ENCODE assay signal across 30 cellular contexts in the genomic region with DNA sequence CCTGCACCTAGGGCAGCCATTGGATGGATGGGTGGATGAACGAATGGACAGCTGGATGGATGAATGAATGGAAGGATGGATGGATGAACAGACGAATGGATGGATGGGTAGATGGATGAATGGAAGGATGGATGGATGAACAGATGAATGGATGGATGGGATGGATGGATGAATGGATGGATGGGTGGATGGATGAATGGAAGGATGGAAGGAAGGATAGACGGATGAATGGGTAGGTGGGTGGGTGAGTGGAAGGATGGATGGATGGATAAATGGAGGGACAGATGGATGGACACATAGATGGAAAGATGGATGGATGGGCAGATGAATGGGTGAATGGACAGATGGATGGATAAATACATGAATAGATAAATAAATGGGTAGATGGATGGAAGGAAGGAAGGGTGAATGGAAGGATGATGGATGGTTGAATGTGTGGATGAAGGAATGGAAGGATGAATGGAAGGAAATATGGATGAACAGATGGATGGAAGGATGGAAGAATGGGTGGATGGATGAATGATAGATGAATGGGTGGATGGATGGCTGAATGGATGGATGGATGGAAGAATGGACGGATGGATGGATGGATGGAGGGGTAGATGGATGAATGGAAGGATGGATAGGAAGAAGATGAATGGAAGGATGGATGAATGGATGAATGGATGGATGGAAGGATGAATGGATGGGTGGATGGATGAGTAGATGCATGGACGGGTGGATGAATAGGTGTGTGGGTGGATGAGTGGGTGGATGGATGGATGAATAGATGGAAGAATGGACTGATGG. TPM values are rescaled to one million over a fixed set of nuclear protein-coding genes. Genes with fewer than 3 reads are reported as not detected.
"Had no signal": no experiment of that assay in that cellular context is flagged by ENCODE, and none has a peak within 500 bp of the region (broad histone marks: within the 10 kb centered on the region; RNA-seq: fewer than 3 reads in every experiment).

No MANE protein-coding gene starts in this region.

- H3K27me3 ChIP-seq: heart left ventricle, left lung, ovary, sigmoid colon, stomach, testis, thyroid gland, transverse colon, upper lobe of left lung had no signal

- H3K4me3 Mint-ChIP-seq: immature natural killer cell; naive B cell; natural killer cell; nephron progenitor cell; stimulated activated memory B cell treated with anti-CD40 and anti-IgM and Interleukin-4, amounts not matched to agents 10 μg/mL and 1 μg/mL and 100 μg/mL, for 72 hours had no signal

- H3K4me1 Mint-ChIP-seq: immature natural killer cell; naive B cell; natural killer cell; stimulated activated memory B cell treated with anti-CD40 and anti-IgM and Interleukin-4, amounts not matched to agents 10 μg/mL and 1 μg/mL and 100 μg/mL, for 72 hours had no signal

- H3K4me1 ChIP-seq: left lung, lower lobe of right lung, sigmoid colon, stomach, testis, thyroid gland, transverse colon, upper lobe of left lung had no signal

- H3K9me3 Mint-ChIP-seq: immature natural killer cell; naive B cell; natural killer cell; stimulated activated memory B cell treated with anti-CD40 and anti-IgM and Interleukin-4, amounts not matched to agents 10 μg/mL and 1 μg/mL and 100 μg/mL, for 72 hours had no signal

- DNase-seq: heart left ventricle; hypothalamus; immature natural killer cell; kidney; left colon; left lung; lower lobe of right lung; mammary epithelial cell; mesenchymal stem cell; naive B cell; natural killer cell; nephron progenitor cell; ovary; retina; right cardiac atrium; sigmoid colon; small intestine; stimulated activated CD4-positive, alpha-beta T cell treated with anti-CD3 and anti-CD28 coated beads, Interleukin-1b, Interleukin-23, amount 100 ng/mL, for 48 hours; stimulated activated CD4-positive, alpha-beta T cell treated with anti-CD3 and anti-CD28 coated beads, Interleukin-2, amount 100 ng/mL, for 48 hours; stimulated activated CD4-positive, alpha-beta T cell treated with anti-CD3 and anti-CD28 coated beads, Interleukin-4, amount 100 ng/mL, for 4 hours; stimulated activated CD8-positive, alpha-beta memory T cell treated with anti-CD3 and anti-CD28 coated beads, Interleukin-4, amount 100 ng/mL, for 48 hours; stimulated activated naive CD4-positive, alpha-beta T cell treated with Interleukin-2 at 50 U/mL for 16 hours; stomach; testis; thyroid gland; transverse colon; upper lobe of left lung had no signal

- ATAC-seq: heart left ventricle; left colon; left lung; lower lobe of right lung; natural killer cell; right cardiac atrium; stimulated activated memory B cell treated with anti-CD40 and anti-IgM and Interleukin-4, amounts not matched to agents 10 μg/mL and 1 μg/mL and 100 μg/mL, for 72 hours had no signal

- H3K9me3 ChIP-seq: heart left ventricle, left lung, lower lobe of right lung, ovary, sigmoid colon, stomach, testis, thyroid gland, transverse colon, upper lobe of left lung had no signal

- H3K36me3 ChIP-seq: heart left ventricle, left lung, lower lobe of right lung, ovary, sigmoid colon, stomach, thyroid gland, transverse colon, upper lobe of left lung had no signal

- H3K4me3 ChIP-seq: heart left ventricle, left lung, lower lobe of right lung, ovary, sigmoid colon, stomach, testis, thyroid gland, transverse colon, upper lobe of left lung had no signal

- H3K27me3 Mint-ChIP-seq: progenitor cell of endocrine pancreas had no signal

- FAIRE-seq: islet of Langerhans, kidney, small intestine had no signal

- H3K27ac ChIP-seq: left lung, lower lobe of right lung, ovary, sigmoid colon, stomach, testis, thyroid gland, transverse colon, upper lobe of left lung had no signal

- H3K27ac Mint-ChIP-seq: immature natural killer cell; naive B cell; natural killer cell; nephron progenitor cell; progenitor cell of endocrine pancreas; stimulated activated memory B cell treated with anti-CD40 and anti-IgM and Interleukin-4, amounts not matched to agents 10 μg/mL and 1 μg/mL and 100 μg/mL, for 72 hours had no signal

RNA-seq across cellular contexts. Expression of a gene that starts 15.4 kb away (rescaled TPM):
- total RNA-seq: natural killer cell, progenitor cell of endocrine pancreas had no signal
- polyA plus RNA-seq: immature natural killer cell, mammary epithelial cell had no signal
